ENCODE assay signal across 33 cellular contexts in the genomic region with DNA sequence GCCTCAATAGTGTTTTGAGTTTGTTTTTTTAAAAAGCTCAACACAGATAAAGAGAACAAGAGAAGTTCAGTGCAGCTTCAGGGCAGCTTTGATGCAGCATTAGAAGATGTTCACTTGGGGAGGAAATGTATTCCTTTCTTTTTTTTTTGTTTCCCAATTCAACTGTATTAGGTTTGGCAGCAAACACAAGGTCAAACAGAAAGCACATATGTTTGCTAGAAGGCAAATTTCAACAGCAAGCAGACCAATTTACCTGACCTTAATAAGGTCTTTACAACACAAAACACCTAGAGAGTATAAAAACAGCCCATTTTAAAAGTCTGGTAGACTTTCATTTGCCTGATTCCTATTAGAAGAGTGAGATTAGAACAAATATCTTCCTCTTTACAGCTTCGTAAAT.
"Had no signal": no experiment of that assay in that cellular context is flagged by ENCODE, and none has a peak within 500 bp of the region (broad histone marks: within the 10 kb centered on the region; RNA-seq: fewer than 3 reads in every experiment).

No MANE protein-coding gene starts in this region.

- H3K4me3 ChIP-seq: ovary, psoas muscle, skin epidermis, smooth muscle cell, spleen, suprapubic skin, testis, tibial artery, transverse colon, upper lobe of right lung, uterus had no signal

- H2AFZ ChIP-seq: parathyroid adenoma had no signal

- H3K36me3 ChIP-seq: ovary, uterus had no signal

- H3K4me1 Mint-ChIP-seq: stimulated activated memory B cell treated with anti-CD40 and anti-IgM and Interleukin-4, amounts not matched to agents 10 μg/mL and 1 μg/mL and 100 μg/mL, for 72 hours; stimulated activated naive CD8-positive, alpha-beta T cell treated with anti-CD3 and anti-CD28 coated beads, Interleukin-15, amount 100 ng/mL, for 72 hours had no signal

- H3K79me2 ChIP-seq: parathyroid adenoma had no signal

- H3K9me3 ChIP-seq: neutrophil, ovary, psoas muscle, spleen, suprapubic skin, testis, tibial artery, transverse colon, upper lobe of right lung, uterus had no signal

- H3K4me3 Mint-ChIP-seq: naive thymus-derived CD4-positive, alpha-beta T cell; natural killer cell; nephron progenitor cell; neural crest cell; stimulated activated memory B cell treated with anti-CD40 and anti-IgM and Interleukin-4, amounts not matched to agents 10 μg/mL and 1 μg/mL and 100 μg/mL, for 72 hours; stimulated activated naive CD8-positive, alpha-beta T cell treated with anti-CD3 and anti-CD28 coated beads, Interleukin-15, amount 100 ng/mL, for 72 hours; type B pancreatic cell had no signal

- H3K27ac ChIP-seq: neutrophil, ovary, parathyroid adenoma, psoas muscle, skin epidermis, spleen, suprapubic skin, testis, tibial artery, transverse colon, upper lobe of right lung, uterus had no signal

- DNase-seq: naive thymus-derived CD4-positive, alpha-beta T cell; natural killer cell; nephron progenitor cell; nucleus accumbens; ovary; posterior cingulate gyrus; psoas muscle; right cardiac atrium; spleen; stimulated activated CD4-positive, alpha-beta T cell treated with anti-CD3 and anti-CD28 coated beads, Interleukin-12 subunit alpha, Interleukin-12 subunit beta, amount 100 ng/mL, for 4 hours; stimulated activated CD4-positive, alpha-beta T cell treated with anti-CD3 and anti-CD28 coated beads, Interleukin-1b, Interleukin-23, amount 100 ng/mL, for 48 hours; stimulated activated CD4-positive, alpha-beta T cell treated with anti-CD3 and anti-CD28 coated beads, Interleukin-4, amount 100 ng/mL, for 1 hour; stimulated activated CD4-positive, alpha-beta T cell treated with anti-CD3 and anti-CD28 coated beads, Interleukin-4, amount 100 ng/mL, for 4 hours; stimulated activated CD8-positive, alpha-beta memory T cell treated with anti-CD3 and anti-CD28 coated beads, Interleukin-4, amount 100 ng/mL, for 48 hours; stimulated activated naive CD4-positive, alpha-beta T cell; stimulated activated naive CD8-positive, alpha-beta T cell treated with anti-CD3 and anti-CD28 coated beads, Interleukin-15, amount 100 ng/mL, for 72 hours; stimulated activated naive CD8-positive, alpha-beta T cell treated with anti-CD3 and anti-CD28 coated beads, Interleukin-15, Interleukin-2, amounts not matched to agents 100 U/mL and 50 U/mL, for 24 hours; substantia nigra; testis; tibial artery; transverse colon; upper lobe of right lung; uterus had no signal

- H3K9ac ChIP-seq: parathyroid adenoma had no signal

- ATAC-seq: naive thymus-derived CD4-positive, alpha-beta T cell; natural killer cell; psoas muscle; right cardiac atrium; sciatic nerve; stimulated activated memory B cell treated with anti-CD40 and anti-IgM and Interleukin-4, amounts not matched to agents 10 μg/mL and 1 μg/mL and 100 μg/mL, for 72 hours; stimulated activated naive CD8-positive, alpha-beta T cell treated with anti-CD3 and anti-CD28 coated beads, Interleukin-15, amount 100 ng/mL, for 72 hours; stimulated activated naive CD8-positive, alpha-beta T cell treated with anti-CD3 and anti-CD28 coated beads, Interleukin-15, Interleukin-2, amounts not matched to agents 100 U/mL and 50 U/mL, for 24 hours; upper lobe of right lung had no signal

- H3K4me2 ChIP-seq: smooth muscle cell had no signal

- H3K4me1 ChIP-seq: parathyroid adenoma, psoas muscle, spleen, suprapubic skin, testis, tibial artery, transverse colon, upper lobe of right lung, uterus had no signal

- H3K9me3 Mint-ChIP-seq: naive thymus-derived CD4-positive, alpha-beta T cell; natural killer cell; nephron progenitor cell; neural crest cell; stimulated activated memory B cell treated with anti-CD40 and anti-IgM and Interleukin-4, amounts not matched to agents 10 μg/mL and 1 μg/mL and 100 μg/mL, for 72 hours; stimulated activated naive CD8-positive, alpha-beta T cell treated with anti-CD3 and anti-CD28 coated beads, Interleukin-15, amount 100 ng/mL, for 72 hours; type B pancreatic cell had no signal

- H3K27me3 ChIP-seq: neutrophil, ovary, spleen, suprapubic skin, testis, tibial artery, transverse colon, upper lobe of right lung, uterus had no signal

- H3K27ac Mint-ChIP-seq: naive thymus-derived CD4-positive, alpha-beta T cell; natural killer cell; nephron progenitor cell; progenitor cell of endocrine pancreas; stimulated activated memory B cell treated with anti-CD40 and anti-IgM and Interleukin-4, amounts not matched to agents 10 μg/mL and 1 μg/mL and 100 μg/mL, for 72 hours; stimulated activated naive CD8-positive, alpha-beta T cell treated with anti-CD3 and anti-CD28 coated beads, Interleukin-15, amount 100 ng/mL, for 72 hours; type B pancreatic cell had no signal

- H3K27me3 Mint-ChIP-seq: naive thymus-derived CD4-positive, alpha-beta T cell; progenitor cell of endocrine pancreas; stimulated activated memory B cell treated with anti-CD40 and anti-IgM and Interleukin-4, amounts not matched to agents 10 μg/mL and 1 μg/mL and 100 μg/mL, for 72 hours; stimulated activated naive CD8-positive, alpha-beta T cell treated with anti-CD3 and anti-CD28 coated beads, Interleukin-15, amount 100 ng/mL, for 72 hours; type B pancreatic cell had no signal

- H3K36me3 Mint-ChIP-seq: type B pancreatic cell had no signal
